In genomic region chr4:16858275-16858752, GRCh38 we compare ENCODE assay signal across 13 cellular contexts. TPM values are rescaled to one million over a fixed set of nuclear protein-coding genes. Genes with fewer than 3 reads are reported as not detected.
DNase-seq lines count a peak whose midpoint lies in the region; ATAC-seq and TF ChIP-seq lines count a peak whose summit lies in the region.
"Had no signal": no experiment of that assay in that cellular context is flagged by ENCODE, and none has a peak within 500 bp of the region (broad histone marks: within the 10 kb centered on the region; RNA-seq: fewer than 3 reads in every experiment).

No MANE protein-coding gene starts in this region.

- ATAC-seq in GM21381 (IDR thresholded peaks at IDR 0.05; ENCODE audit: unreplicated experiment): no peak

- H3K9ac ChIP-seq in HUES6 (ENCODE audit: low read length): peak overlapping the region; percentile 13

- peak in 1 of 4 donors; percentile 21 for TF ChIP-seq EP300 in sigmoid colon (IDR thresholded peaks at IDR 0.05)

- DNase-seq in dermis blood vessel endothelial cell (peak; percentile 96), iPS-NIHi7 (ENCODE audit: extremely low spot score) (peak; percentile 50), cerebellar nuclear complex (lab: John Stamatoyannopoulos, UW) (no peak), osteoblast (ENCODE audit: insufficient read length, low spot score, missing footprints) (no peak), sigmoid colon (no peak)
- peak; percentile 26 for DNase-seq in stimulated activated CD8-positive, alpha-beta memory T cell treated with anti-CD3 and anti-CD28 coated beads, Interleukin-4, amount 100 ng/mL, for 48 hours
- DNase-seq: activated CD4-positive, alpha-beta T cell treated with anti-CD3 and anti-CD28 coated beads, Interleukin-2, amount 50 U/mL, for 4 hours; activated naive CD4-positive, alpha-beta T cell; hypothalamus; NCI-H1417; NCI-H82 had no signal

- H3K27ac ChIP-seq in HUES6 (ENCODE audit: low read depth, low read length) (0 out of 2 replicates have a peak overlapping the region, but pooled peaks have one; percentile 29), osteoblast (ENCODE audit: low read depth, low read length) (no peak overlapping the region), sigmoid colon (peak overlapping the region in 1 of 4 donors; percentile 45)

- no peaks in the 10 kb centered on the region for H3K9me3 ChIP-seq in HUES6 (ENCODE audit: control insufficient read depth, insufficient read depth, low read depth, low read length)
- no peaks in the 10 kb centered on the region for H3K9me3 ChIP-seq in osteoblast (ENCODE audit: low read depth, low read length)
- H3K9me3 ChIP-seq in sigmoid colon: no peaks in the 10 kb centered on the region

- H3K79me2 ChIP-seq in osteoblast (ENCODE audit: insufficient read depth, low read length): peaks cover 14% of the 10 kb centered on the region

- intact Hi-C loops in sigmoid colon (cut with DNase I): no loop called here

- no peak for TF ChIP-seq CTCF in osteoblast (IDR thresholded peaks at IDR 0.05; ENCODE audit: extremely low read depth, low read depth, low read length)
- no peak for TF ChIP-seq CTCF in sigmoid colon (IDR thresholded peaks at IDR 0.05)

- TF ChIP-seq POLR2A in sigmoid colon (IDR thresholded peaks at IDR 0.05): no peak

- 71 to 72% methylated on average over 9 of the region's 9 CpGs for WGBS in sigmoid colon, 2 donors

- H3K4me1 ChIP-seq in HUES6 (ENCODE audit: control insufficient read depth, insufficient read depth, low read length) (peaks cover 39% of the 10 kb centered on the region), osteoblast (ENCODE audit: insufficient read depth, low read length) (peaks cover 31% of the 10 kb centered on the region), sigmoid colon (no peaks in the 10 kb centered on the region)

- H4K20me1 ChIP-seq in osteoblast (ENCODE audit: insufficient read depth, low read length): no peaks in the 10 kb centered on the region

- no peak overlapping the region for H2AFZ ChIP-seq in osteoblast (ENCODE audit: low read length)

- H3K27me3 ChIP-seq in HUES6 (ENCODE audit: control insufficient read depth, insufficient read depth, low read length): no peaks in the 10 kb centered on the region
- no peaks in the 10 kb centered on the region for H3K27me3 ChIP-seq in osteoblast (ENCODE audit: insufficient read depth, low read length)
- no peaks in the 10 kb centered on the region for H3K27me3 ChIP-seq in sigmoid colon

- no peaks in the 10 kb centered on the region for H3K36me3 ChIP-seq in HUES6 (ENCODE audit: control insufficient read depth, insufficient read depth, low read length)
- H3K36me3 ChIP-seq in osteoblast (ENCODE audit: insufficient read depth, low read length): no peaks in the 10 kb centered on the region
- no peaks in the 10 kb centered on the region for H3K36me3 ChIP-seq in sigmoid colon

- H3K4me3 ChIP-seq in HUES6 (ENCODE audit: low read depth, low read length) (no peak overlapping the region), osteoblast (ENCODE audit: insufficient read depth, low read length) (no peak overlapping the region), sigmoid colon (no peak overlapping the region)

- H3K4me2 ChIP-seq in osteoblast (ENCODE audit: insufficient read depth, low read length): no peak overlapping the region

RNA-seq across cellular contexts. Expression of gene LDB2, which starts 40.1 kb away (rescaled TPM):
- total RNA-seq in dermis blood vessel endothelial cell (220 and 258 TPM in 2 replicates), osteoblast (18.8 and 21.8 TPM in 2 replicates), sigmoid colon (10 to 100 TPM; 18.3 to 28.5 (median 20.5) TPM)
- polyA plus RNA-seq in sigmoid colon: 1 to 10 TPM; 2.1 to 6.6 (median 6.1) TPM

Comparison
In these comparisons a context has a peak if more than half of its experiments do, and no peak if none do; other contexts are left out.
1. DNase-seq: peak in dermis blood vessel endothelial cell (single experiment), iPS-NIHi7 (single experiment) and stimulated activated CD8-positive, alpha-beta memory T cell treated with anti-CD3 and anti-CD28 coated beads, Interleukin-4, amount 100 ng/mL, for 48 hours (single experiment); none in cerebellar nuclear complex (0 of 2), osteoblast (single experiment) and sigmoid colon (single experiment).